ENCODE assay signal across 15 cellular contexts in genomic region chr10:9869777-9870176, GRCh38.
DNase-seq lines count a peak whose midpoint lies in the region; ATAC-seq and TF ChIP-seq lines count a peak whose summit lies in the region.
"Had no signal": no experiment of that assay in that cellular context is flagged by ENCODE, and none has a peak within 500 bp of the region (broad histone marks: within the 10 kb centered on the region; RNA-seq: fewer than 3 reads in every experiment).

No MANE protein-coding gene starts in this region.

- H3K9ac ChIP-seq in smooth muscle cell (ENCODE audit: low read depth) = no peak overlapping the region
- no peak overlapping the region for H3K9ac ChIP-seq in H9 (ENCODE audit: extremely low read depth, insufficient read length, low read length)
- H3K9ac ChIP-seq: BLaER1 had no signal

- H2BK15ac ChIP-seq in H9 (ENCODE audit: low read depth, low read length) = no peak overlapping the region

- H3K4me1 ChIP-seq in GM23338 (ENCODE audit: insufficient read depth) = no peaks in the 10 kb centered on the region
- H3K4me1 ChIP-seq in smooth muscle cell (ENCODE audit: low read depth) = no peaks in the 10 kb centered on the region
- no peaks in the 10 kb centered on the region for H3K4me1 ChIP-seq in H9 (ENCODE audit: insufficient read depth, low read length)
- H3K4me1 ChIP-seq: BLaER1, Caco-2 had no signal

- no peak overlapping the region for H2BK20ac ChIP-seq in H9 (ENCODE audit: low read depth, low read length, poor library complexity, severe bottlenecking)

- H3K9me3 ChIP-seq in smooth muscle cell (replicated peaks; ENCODE audit: low read depth) (no peaks in the 10 kb centered on the region), H9 (ENCODE audit: control insufficient read depth, low read depth, low read length) (no peaks in the 10 kb centered on the region)
- H3K9me3 ChIP-seq: BLaER1, Caco-2 had no signal

- H3K23ac ChIP-seq in H9 (ENCODE audit: insufficient read length, low read depth, low read length) = no peak overlapping the region

- H3K14ac ChIP-seq in H9 (ENCODE audit: insufficient read depth, low read length) = no peak overlapping the region

- H3K36me3 Mint-ChIP-seq in GM23338 (ENCODE audit: low read depth) (no peaks in the 10 kb centered on the region), brain (no peaks in the 10 kb centered on the region), mesothelial cell of epicardium (no peaks in the 10 kb centered on the region), H9 (ENCODE audit: insufficient read depth in 1 of 3, low read depth in 3 of 3) (no peaks in the 10 kb centered on the region)
- H3K36me3 Mint-ChIP-seq: CD8-positive, alpha-beta memory T cell had no signal

- H2AFZ ChIP-seq in GM23338 (peak overlapping the region; percentile 64; the same call in 1 of the 2 replicates), smooth muscle cell (ENCODE audit: low read depth) (peak overlapping the region; percentile 77), H9 (ENCODE audit: low read length) (no peak overlapping the region)

- no peaks in the 10 kb centered on the region for H3K9me2 ChIP-seq in GM23338 (ENCODE audit: insufficient read depth)

- H3K27me3 Mint-ChIP-seq in GM23338 (ENCODE audit: insufficient read depth, low read depth, poor library complexity) = no peaks in the 10 kb centered on the region
- H3K27me3 Mint-ChIP-seq in brain = no peaks in the 10 kb centered on the region
- no peaks in the 10 kb centered on the region for H3K27me3 Mint-ChIP-seq in mesothelial cell of epicardium (ENCODE audit: low read depth)
- no peaks in the 10 kb centered on the region for H3K27me3 Mint-ChIP-seq in H9 (ENCODE audit: low read depth)

- no peak overlapping the region for H3T11ph ChIP-seq in H9 (ENCODE audit: low read length)

- TF ChIP-seq CTCF in GM23338 (conservative IDR thresholded peaks at IDR 0.05; ENCODE audit: low read depth in 2 of 2) (no peak), brain (conservative IDR thresholded peaks at IDR 0.05) (no peak), mesothelial cell of epicardium (IDR thresholded peaks at IDR 0.05; ENCODE audit: unreplicated experiment) (no peak), smooth muscle cell (IDR thresholded peaks at IDR 0.05; ENCODE audit: borderline replicate concordance, insufficient read depth, poor library complexity, severe bottlenecking) (no peak), H9 (conservative IDR thresholded peaks at IDR 0.05) (no peak)

- H4K8ac ChIP-seq in H9 (replicated peaks; ENCODE audit: insufficient read length, low read depth, low read length) = no peak overlapping the region

- H3K27me3 ChIP-seq in GM23338 (ENCODE audit: insufficient read depth) = no peaks in the 10 kb centered on the region
- H3K27me3 ChIP-seq in smooth muscle cell (ENCODE audit: low read depth) = no peaks in the 10 kb centered on the region
- no peaks in the 10 kb centered on the region for H3K27me3 ChIP-seq in H9 (ENCODE audit: insufficient read depth, low read length)
- H3K27me3 ChIP-seq: BLaER1 had no signal

- H3K56ac ChIP-seq in H9 (ENCODE audit: insufficient read length, low read depth, low read length) = no peak overlapping the region

- H3K18ac ChIP-seq in H9 (ENCODE audit: insufficient read length, low read depth, low read length) = no peak overlapping the region

- H3K4me3 ChIP-seq in GM23338 = no peak overlapping the region
- no peak overlapping the region for H3K4me3 ChIP-seq in smooth muscle cell
- H3K4me3 ChIP-seq: BLaER1 had no signal

- no peak overlapping the region for H2BK120ac ChIP-seq in H9 (ENCODE audit: low read depth, low read length, poor library complexity, severe bottlenecking)

- no peak overlapping the region for H2BK5ac ChIP-seq in H9 (ENCODE audit: insufficient read length, low read length)

- 87% methylated on average over 2 of the region's 2 CpGs for WGBS in smooth muscle cell (ENCODE audit: low lambda C conversion rate)
- WGBS in H9 (ENCODE audit: extremely low coverage, insufficient read length, low lambda C conversion rate) = no CpG with 5 or more reads among the region's 2 CpGs

- H3K27ac ChIP-seq in GM23338 (ENCODE audit: low read depth) (no peak overlapping the region), smooth muscle cell (ENCODE audit: low read depth) (peak overlapping the region; percentile 23), H9 (ENCODE audit: insufficient read length, low read depth, low read length) (no peak overlapping the region)
- H3K27ac ChIP-seq: BLaER1, HL-60 had no signal

- no peak overlapping the region for H4K91ac ChIP-seq in H9 (ENCODE audit: insufficient read length, low read depth, low read length)

- H4K20me1 ChIP-seq in GM23338 (replicated peaks; ENCODE audit: insufficient read depth) = no peaks in the 10 kb centered on the region
- H4K20me1 ChIP-seq in smooth muscle cell (ENCODE audit: low read depth) = no peaks in the 10 kb centered on the region
- no peaks in the 10 kb centered on the region for H4K20me1 ChIP-seq in H9 (ENCODE audit: control insufficient read depth, insufficient read depth, insufficient read length)
- H4K20me1 ChIP-seq: BLaER1 had no signal

- H3K36me3 ChIP-seq in GM23338 (ENCODE audit: insufficient read depth) (no peaks in the 10 kb centered on the region), smooth muscle cell (ENCODE audit: low read depth) (no peaks in the 10 kb centered on the region)
- H3K36me3 ChIP-seq: BLaER1 had no signal

- no peak for DNase-seq in GM23338 (ENCODE audit: low spot score)
- DNase-seq in mesothelial cell of epicardium (ENCODE audit: low spot score in 2 of 2, unreplicated experiment in 2 of 2) = no peak
- DNase-seq in smooth muscle cell (lab: John Stamatoyannopoulos, UW; ENCODE audit: unreplicated experiment) = no peak
- DNase-seq in H9 = no peak
- no peak for DNase-seq in EL
- DNase-seq: 8988T; AML-193; Caco-2; CD8-positive, alpha-beta memory T cell; DND-41; H7 had no signal

- H3K79me1 ChIP-seq in H9 (ENCODE audit: insufficient read depth, low read depth, low read length, poor library complexity, severe bottlenecking) = no peaks in the 10 kb centered on the region

- no peak overlapping the region for H4K5ac ChIP-seq in H9 (ENCODE audit: insufficient read length, low read depth, low read length)

- H3K79me2 ChIP-seq in GM23338 (replicated peaks; ENCODE audit: insufficient read depth) (no peaks in the 10 kb centered on the region), smooth muscle cell (ENCODE audit: low read depth) (no peaks in the 10 kb centered on the region), H9 (ENCODE audit: insufficient read depth, low read length) (no peaks in the 10 kb centered on the region)

- H3K27ac Mint-ChIP-seq in GM23338 (no peak overlapping the region), brain (peak overlapping the region in 3 of 5 experiments; percentile 43 to 92 (median 68)), mesothelial cell of epicardium (peak overlapping the region; percentile 28), H9 (no peak overlapping the region)

- H3K4me3 Mint-ChIP-seq in GM23338 (no peak overlapping the region), brain (no peak overlapping the region), mesothelial cell of epicardium (no peak overlapping the region), H9 (no peak overlapping the region)
- H3K4me3 Mint-ChIP-seq: CD8-positive, alpha-beta memory T cell had no signal

- H3K9me3 Mint-ChIP-seq in GM23338 (no peaks in the 10 kb centered on the region), brain (peaks cover 0 to 4% (median 3%) of the 10 kb centered on the region in 5 experiments), mesothelial cell of epicardium (peaks cover 10% of the 10 kb centered on the region), H9 (no peaks in the 10 kb centered on the region)

- ATAC-seq in GM23338 = no peak
- ATAC-seq in HG02973 (IDR thresholded peaks at IDR 0.05; ENCODE audit: unreplicated experiment) = no peak

- no peaks in the 10 kb centered on the region for H3K23me2 ChIP-seq in H9 (ENCODE audit: insufficient read length, low read depth, low read length, poor library complexity, severe bottlenecking)

- no peak overlapping the region for H2AK5ac ChIP-seq in H9 (ENCODE audit: insufficient read length, low read length)

- H2BK12ac ChIP-seq in H9 (ENCODE audit: insufficient read length, low read depth, low read length) = no peak overlapping the region

- no peak overlapping the region for H3K4me2 ChIP-seq in GM23338
- H3K4me2 ChIP-seq in smooth muscle cell = no peak overlapping the region
- H3K4me2 ChIP-seq in H9 (ENCODE audit: insufficient read depth, insufficient read length, low read length) = no peak overlapping the region
- H3K4me2 ChIP-seq: BLaER1 had no signal

- no peak overlapping the region for H3K4ac ChIP-seq in H9 (ENCODE audit: low read depth, low read length)

- H3K4me1 Mint-ChIP-seq in GM23338 (no peaks in the 10 kb centered on the region), brain (no peaks in the 10 kb centered on the region), mesothelial cell of epicardium (peaks cover 10% of the 10 kb centered on the region), H9 (no peaks in the 10 kb centered on the region)
- H3K4me1 Mint-ChIP-seq: CD8-positive, alpha-beta memory T cell had no signal

- H3F3A ChIP-seq in GM23338 (replicated peaks; ENCODE audit: low read depth) = no peaks in the 10 kb centered on the region
- no peaks in the 10 kb centered on the region for H3F3A ChIP-seq in smooth muscle cell (ENCODE audit: low read depth)

TF ChIP-seq in GM23338, 12 proteins besides CTCF, POLR2A, EP300 and RAD21 (continues in another document):
- TF ChIP-seq POLR2AphosphoS5 (IDR thresholded peaks at IDR 0.05; ENCODE audit: low read depth) = no peak
- TF ChIP-seq NANOG (IDR thresholded peaks at IDR 0.05; ENCODE audit: borderline replicate concordance) = no peak
- TF ChIP-seq STAT1 (IDR thresholded peaks at IDR 0.05; ENCODE audit: unreplicated experiment) = no peak

Comparison
In these comparisons a context has a peak if more than half of its experiments do, and no peak if none do; other contexts are left out.
1. H3K27ac Mint-ChIP-seq: peak in brain (3 of 5) and mesothelial cell of epicardium (single experiment); none in GM23338 (single experiment) and H9 (0 of 3).